In the genomic region with DNA sequence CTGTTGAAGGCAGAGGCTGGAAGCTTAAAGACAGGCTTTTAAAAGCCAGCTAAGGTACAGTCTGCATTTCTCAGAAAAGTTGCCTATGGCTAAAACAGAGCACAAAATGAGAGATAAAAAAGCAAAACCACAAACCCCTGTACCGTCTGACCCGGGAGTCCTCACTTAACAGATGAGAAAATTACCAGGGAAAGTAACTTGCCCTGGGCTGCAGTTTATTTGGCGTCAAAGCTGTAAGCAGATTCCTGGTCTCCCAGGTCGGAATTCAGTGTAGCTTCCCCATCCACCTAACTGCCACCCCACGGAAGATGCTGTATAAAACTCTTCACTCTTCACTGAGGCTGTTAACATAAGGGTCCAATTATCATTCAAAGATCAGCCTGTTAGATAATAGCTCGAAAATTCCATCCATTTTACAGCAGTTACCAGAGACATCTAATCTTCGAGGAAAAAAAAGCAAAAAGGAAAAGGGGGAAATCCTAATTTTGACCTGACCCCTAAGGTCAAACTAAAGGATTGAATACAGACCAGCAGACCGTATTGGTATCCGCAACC, we compare ENCODE assay signal across 8 cellular contexts. TPM values are rescaled to one million over a fixed set of nuclear protein-coding genes. Genes with fewer than 3 reads are reported as not detected.
A peak's percentile ranks its signal among the peaks of the same experiment; 100 is the strongest.
DNase-seq lines count a peak whose midpoint lies in the region; ATAC-seq, FAIRE-seq and TF ChIP-seq lines count a peak whose summit lies in the region.

No MANE protein-coding gene starts in this region.

- peak overlapping the region; percentile 87 for H3K4me3 ChIP-seq in HFF-Myc (replicated peaks; ENCODE audit: low read depth, low read length)
- H3K4me3 ChIP-seq in iPS-18a (ENCODE audit: low read length), result peak overlapping the region; percentile 78

- H3K27ac Mint-ChIP-seq in activated CD4-positive, alpha-beta memory T cell treated with anti-CD3 and anti-CD28 coated beads for 36 hours, result peak overlapping the region; percentile 72
- H3K27ac Mint-ChIP-seq in stimulated activated naive B cell treated with anti-CD40 and anti-IgM and Interleukin-4, amounts not matched to agents 10 μg/mL and 1 μg/mL and 100 μg/mL, for 72 hours, result peak overlapping the region; percentile 83

- POLR2A ChIA-PET in activated CD4-positive, alpha-beta memory T cell treated with anti-CD3 and anti-CD28 coated beads for 36 hours (lab: Charles Lee), result interaction anchor here (0.6 to 1.3 kb wide), 3 partner anchors 52 to 190 kb away, joined by 3 read pairs; a partner anchor contains a TSS

- H3K9ac ChIP-seq in iPS-18a (ENCODE audit: low read length), result peak overlapping the region; percentile 82

- H3K27me3 ChIP-seq in iPS-18a (ENCODE audit: control insufficient read depth, insufficient read depth, low read length), result peaks cover 16% of the 10 kb centered on the region

- H3K27me3 Mint-ChIP-seq in activated CD4-positive, alpha-beta memory T cell treated with anti-CD3 and anti-CD28 coated beads for 36 hours, result no peaks in the 10 kb centered on the region
- H3K27me3 Mint-ChIP-seq in stimulated activated naive B cell treated with anti-CD40 and anti-IgM and Interleukin-4, amounts not matched to agents 10 μg/mL and 1 μg/mL and 100 μg/mL, for 72 hours, result no peaks in the 10 kb centered on the region

- H3K9me3 ChIP-seq in iPS-18a (ENCODE audit: control insufficient read depth, low read depth, low read length), result no peaks in the 10 kb centered on the region

- peaks cover 51% of the 10 kb centered on the region for H3K4me1 Mint-ChIP-seq in activated CD4-positive, alpha-beta memory T cell treated with anti-CD3 and anti-CD28 coated beads for 36 hours (ENCODE audit: low read depth)
- peaks cover 24 to 34% of the 10 kb centered on the region in 2 donors for H3K4me1 Mint-ChIP-seq in stimulated activated naive B cell treated with anti-CD40 and anti-IgM and Interleukin-4, amounts not matched to agents 10 μg/mL and 1 μg/mL and 100 μg/mL, for 72 hours

- peaks cover 7% of the 10 kb centered on the region for H3K36me3 Mint-ChIP-seq in activated CD4-positive, alpha-beta memory T cell treated with anti-CD3 and anti-CD28 coated beads for 36 hours
- peaks cover 2 to 9% of the 10 kb centered on the region in 2 donors for H3K36me3 Mint-ChIP-seq in stimulated activated naive B cell treated with anti-CD40 and anti-IgM and Interleukin-4, amounts not matched to agents 10 μg/mL and 1 μg/mL and 100 μg/mL, for 72 hours

- peak overlapping the region; percentile 84 for H3K4me3 Mint-ChIP-seq in activated CD4-positive, alpha-beta memory T cell treated with anti-CD3 and anti-CD28 coated beads for 36 hours
- H3K4me3 Mint-ChIP-seq in stimulated activated naive B cell treated with anti-CD40 and anti-IgM and Interleukin-4, amounts not matched to agents 10 μg/mL and 1 μg/mL and 100 μg/mL, for 72 hours, result peak overlapping the region; percentile 94 to 96

- no peaks in the 10 kb centered on the region for H3K9me3 Mint-ChIP-seq in activated CD4-positive, alpha-beta memory T cell treated with anti-CD3 and anti-CD28 coated beads for 36 hours
- no peaks in the 10 kb centered on the region for H3K9me3 Mint-ChIP-seq in stimulated activated naive B cell treated with anti-CD40 and anti-IgM and Interleukin-4, amounts not matched to agents 10 μg/mL and 1 μg/mL and 100 μg/mL, for 72 hours

- no peak overlapping the region for H3K27ac ChIP-seq in iPS-18a (ENCODE audit: low read length)

- CTCF ChIA-PET in activated CD4-positive, alpha-beta memory T cell treated with anti-CD3 and anti-CD28 coated beads for 36 hours (lab: Charles Lee), result interaction anchor here (0.7 to 1.1 kb wide), 3 partner anchors 83 to 99 kb away, joined by 3 read pairs; no protein-coding TSS in a partner anchor

- TF ChIP-seq CTCF in HFF-Myc (IDR thresholded peaks at IDR 0.05; ENCODE audit: low read depth, low read length, missing control alignments) (no peak), D721Med (IDR thresholded peaks at IDR 0.05; ENCODE audit: insufficient read depth, missing control alignments) (no peak)

- no peaks in the 10 kb centered on the region for H3K36me3 ChIP-seq in iPS-18a (ENCODE audit: control insufficient read depth, low read depth, low read length)

- no peak for ATAC-seq in stimulated activated naive B cell treated with anti-CD40 and anti-IgM and Interleukin-4, amounts not matched to agents 10 μg/mL and 1 μg/mL and 100 μg/mL, for 72 hours (replicated peaks)
- no peak for ATAC-seq in HG02610 (IDR thresholded peaks at IDR 0.05; ENCODE audit: unreplicated experiment)

- peaks cover 20% of the 10 kb centered on the region for H3K4me1 ChIP-seq in iPS-18a (ENCODE audit: control insufficient read depth, low read depth, low read length)

- intact Hi-C loops in activated CD4-positive, alpha-beta memory T cell treated with anti-CD3 and anti-CD28 coated beads for 36 hours (cut with micrococcal nuclease), result loop anchor here (1.0 to 5.0 kb wide), 3 partner anchors 52 to 178 kb away; no protein-coding TSS in a partner anchor

- DNase-seq in HFF-Myc (ENCODE audit: extremely low read depth, low read depth), result no peak
- DNase-seq in activated CD4-positive, alpha-beta memory T cell treated with anti-CD3 and anti-CD28 coated beads for 36 hours, result no peak
- DNase-seq in stimulated activated naive B cell treated with anti-CD40 and anti-IgM and Interleukin-4, amounts not matched to agents 10 μg/mL and 1 μg/mL and 100 μg/mL, for 72 hours, result no peak
- DNase-seq in stimulated activated CD4-positive, alpha-beta T cell treated with anti-CD3 and anti-CD28 coated beads, Interleukin-12 subunit alpha, Interleukin-12 subunit beta, amount 100 ng/mL, for 4 hours, result no peak
- no peak for DNase-seq in D721Med (ENCODE audit: insufficient read length, low spot score)
- DNase-seq in effector CD8-positive, alpha-beta T cell (lab: John Stamatoyannopoulos, UW), result no peak

- FAIRE-seq in D721Med (lab: Jason Lieb, UNC), result no peak

RNA-seq across cellular contexts. Expression of a gene that starts 1.5 kb away (rescaled TPM):
- 10 to 100 TPM; 69.6 to 71.6 TPM for total RNA-seq in activated CD4-positive, alpha-beta memory T cell treated with anti-CD3 and anti-CD28 coated beads for 36 hours
